ENCODE assay signal across 2 cellular contexts in genomic region chr2:237691908-237692600, GRCh38.
TF ChIP-seq lines count a peak whose summit lies in the region.

No MANE protein-coding gene starts in this region.

TF ChIP-seq in GM23338, 12 proteins besides CTCF, POLR2A, EP300 and RAD21:
- TF ChIP-seq REST (IDR thresholded peaks at IDR 0.05; ENCODE audit: unreplicated experiment): no peak
- no peak for TF ChIP-seq JUNB (IDR thresholded peaks at IDR 0.05; ENCODE audit: unreplicated experiment)
- no peak for TF ChIP-seq EZH2 (IDR thresholded peaks at IDR 0.05; ENCODE audit: low read depth, unreplicated experiment)
- TF ChIP-seq STAT1 (IDR thresholded peaks at IDR 0.05; ENCODE audit: unreplicated experiment): no peak
- TF ChIP-seq NANOG (IDR thresholded peaks at IDR 0.05; ENCODE audit: borderline replicate concordance): no peak
- TF ChIP-seq ZNF331 (CRISPR knock-in tag; IDR thresholded peaks at IDR 0.05; ENCODE audit: low read depth): no peak
- TF ChIP-seq ZNF114 (CRISPR knock-in tag; IDR thresholded peaks at IDR 0.05): no peak

TF ChIP-seq in SK-N-SH, 30 proteins besides CTCF, POLR2A, EP300 and RAD21 (continued from another document):
- TF ChIP-seq PBX3 (IDR thresholded peaks at IDR 0.05): no peak
- TF ChIP-seq MEF2A (IDR thresholded peaks at IDR 0.05; ENCODE audit: borderline replicate concordance, low read depth): no peak
- no peak for TF ChIP-seq RCOR1 (IDR thresholded peaks at IDR 0.05; ENCODE audit: low read length)
- no peak for TF ChIP-seq JUND (IDR thresholded peaks at IDR 0.05)
- no peak for TF ChIP-seq TCF12 (IDR thresholded peaks at IDR 0.05)
- no peak for TF ChIP-seq YY1 (IDR thresholded peaks at IDR 0.05; ENCODE audit: low read depth)
TF ChIP-seq in SK-N-SH: peak in this region for 0.
